Comparison of ENCODE assay signal across 1 cellular context in genomic region chr14:77032854-77033621, GRCh38.
A peak's percentile ranks its signal among the peaks of the same experiment; 100 is the strongest.
TF ChIP-seq lines count a peak whose summit lies in the region.

No MANE protein-coding gene starts in this region.

TF ChIP-seq in HEK293, 187 proteins besides CTCF, POLR2A, EP300 and RAD21 (continued from another document and continues in another):
- TF ChIP-seq ZBTB11 (tag by site-specific recombination; conservative IDR thresholded peaks at IDR 0.05; ENCODE audit: low read depth) (0 out of 2 replicates have a peak, but pooled peaks have one; percentile 7), ZNF175 (tag by site-specific recombination; IDR thresholded peaks at IDR 0.05) (no peak), ZNF19 (tag by site-specific recombination; IDR thresholded peaks at IDR 0.05; ENCODE audit: low read depth) (no peak), ZNF37A (tag by site-specific recombination; IDR thresholded peaks at IDR 0.05) (no peak), ZNF624 (tag by site-specific recombination; IDR thresholded peaks at IDR 0.05) (no peak), IKZF3 (tag by site-specific recombination; IDR thresholded peaks at IDR 0.05) (peak; percentile 92), ZBTB44 (tag by site-specific recombination; IDR thresholded peaks at IDR 0.05) (no peak; the same call in 1 of the 2 replicates), ZNF10 (tag by site-specific recombination; IDR thresholded peaks at IDR 0.05) (no peak), OVOL3 (tag by site-specific recombination; IDR thresholded peaks at IDR 0.05) (peak; percentile 51; the same call in 1 of the 2 replicates), ZEB2 (tag by site-specific recombination; IDR thresholded peaks at IDR 0.05) (peak; percentile 97), TRIM28 (IDR thresholded peaks at IDR 0.05; ENCODE audit: borderline replicate concordance, low read length) (no peak; the same call in none of the 2 replicates), ZNF664 (tag by site-specific recombination; IDR thresholded peaks at IDR 0.05) (0 out of 2 replicates have a peak, but pooled peaks have one; percentile 39), ZNF174 (tag by site-specific recombination; IDR thresholded peaks at IDR 0.05) (no peak), KLF16 (tag by site-specific recombination; IDR thresholded peaks at IDR 0.05) (no peak), ZNF146 (tag by site-specific recombination; IDR thresholded peaks at IDR 0.05) (no peak), WT1 (tag by site-specific recombination; IDR thresholded peaks at IDR 0.05) (peak; percentile 93), ZFP37 (tag by site-specific recombination; IDR thresholded peaks at IDR 0.05) (no peak), SP7 (tag by site-specific recombination; IDR thresholded peaks at IDR 0.05) (peak; percentile 90), ZNF184 (tag by site-specific recombination; IDR thresholded peaks at IDR 0.05) (no peak), ZNF701 (tag by site-specific recombination; IDR thresholded peaks at IDR 0.05) (no peak), ZSCAN16 (tag by site-specific recombination; IDR thresholded peaks at IDR 0.05) (0 out of 2 replicates have a peak, but pooled peaks have one; percentile 12), ZNF660 (tag by site-specific recombination; IDR thresholded peaks at IDR 0.05) (0 out of 2 replicates have a peak, but pooled peaks have one; percentile 12), ZNF670 (tag by site-specific recombination; IDR thresholded peaks at IDR 0.05; ENCODE audit: low read depth) (no peak), ZNF433 (tag by site-specific recombination; IDR thresholded peaks at IDR 0.05; ENCODE audit: low read depth) (no peak), ZSCAN30 (tag by site-specific recombination; IDR thresholded peaks at IDR 0.05) (peak; percentile 83), ZNF792 (tag by site-specific recombination; IDR thresholded peaks at IDR 0.05) (no peak), ZXDB (tag by site-specific recombination; IDR thresholded peaks at IDR 0.05) (peak; percentile 95), ZNF248 (tag by site-specific recombination; IDR thresholded peaks at IDR 0.05) (no peak), ZNF626 (tag by site-specific recombination; IDR thresholded peaks at IDR 0.05) (no peak), ZNF362 (tag by site-specific recombination; IDR thresholded peaks at IDR 0.05) (peak; percentile 98), AEBP2 (tag by site-specific recombination; IDR thresholded peaks at IDR 0.05; ENCODE audit: borderline replicate concordance) (no peak), ELK4 (IDR thresholded peaks at IDR 0.05; ENCODE audit: borderline replicate concordance, low read depth, low read length) (no peak), ZBTB8A (tag by site-specific recombination; IDR thresholded peaks at IDR 0.05) (peak; percentile 100), ZBTB26 (tag by site-specific recombination; optimal IDR thresholded peaks at IDR 0.05) (peak; percentile 65), ZNF571 (tag by site-specific recombination; IDR thresholded peaks at IDR 0.05) (no peak), ATF2 (tag by site-specific recombination; IDR thresholded peaks at IDR 0.05; ENCODE audit: low read depth) (0 out of 2 replicates have a peak, but pooled peaks have one; percentile 30), REST (tag by site-specific recombination; IDR thresholded peaks at IDR 0.05) (no peak), ZNF416 (tag by site-specific recombination; IDR thresholded peaks at IDR 0.05) (no peak), ZNF843 (tag by site-specific recombination; IDR thresholded peaks at IDR 0.05) (peak; percentile 78), ZNF391 (tag by site-specific recombination; IDR thresholded peaks at IDR 0.05; ENCODE audit: borderline replicate concordance, low read depth) (no peak), ZNF214 (tag by site-specific recombination; IDR thresholded peaks at IDR 0.05; ENCODE audit: borderline replicate concordance) (no peak)
- TF ChIP-seq, protein P1, sequence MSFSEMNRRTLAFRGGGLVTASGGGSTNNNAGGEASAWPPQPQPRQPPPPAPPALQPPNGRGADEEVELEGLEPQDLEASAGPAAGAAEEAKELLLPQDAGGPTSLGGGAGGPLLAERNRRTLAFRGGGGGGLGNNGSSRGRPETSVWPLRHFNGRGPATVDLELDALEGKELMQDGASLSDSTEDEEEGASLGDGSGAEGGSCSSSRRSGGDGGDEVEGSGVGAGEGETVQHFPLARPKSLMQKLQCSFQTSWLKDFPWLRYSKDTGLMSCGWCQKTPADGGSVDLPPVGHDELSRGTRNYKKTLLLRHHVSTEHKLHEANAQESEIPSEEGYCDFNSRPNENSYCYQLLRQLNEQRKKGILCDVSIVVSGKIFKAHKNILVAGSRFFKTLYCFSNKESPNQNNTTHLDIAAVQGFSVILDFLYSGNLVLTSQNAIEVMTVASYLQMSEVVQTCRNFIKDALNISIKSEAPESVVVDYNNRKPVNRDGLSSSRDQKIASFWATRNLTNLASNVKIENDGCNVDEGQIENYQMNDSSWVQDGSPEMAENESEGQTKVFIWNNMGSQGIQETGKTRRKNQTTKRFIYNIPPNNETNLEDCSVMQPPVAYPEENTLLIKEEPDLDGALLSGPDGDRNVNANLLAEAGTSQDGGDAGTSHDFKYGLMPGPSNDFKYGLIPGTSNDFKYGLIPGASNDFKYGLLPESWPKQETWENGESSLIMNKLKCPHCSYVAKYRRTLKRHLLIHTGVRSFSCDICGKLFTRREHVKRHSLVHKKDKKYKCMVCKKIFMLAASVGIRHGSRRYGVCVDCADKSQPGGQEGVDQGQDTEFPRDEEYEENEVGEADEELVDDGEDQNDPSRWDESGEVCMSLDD (tag by site-specific recombination; IDR thresholded peaks at IDR 0.05) = no peak; the same call in none of the 2 replicates
- TF ChIP-seq, protein P2, sequence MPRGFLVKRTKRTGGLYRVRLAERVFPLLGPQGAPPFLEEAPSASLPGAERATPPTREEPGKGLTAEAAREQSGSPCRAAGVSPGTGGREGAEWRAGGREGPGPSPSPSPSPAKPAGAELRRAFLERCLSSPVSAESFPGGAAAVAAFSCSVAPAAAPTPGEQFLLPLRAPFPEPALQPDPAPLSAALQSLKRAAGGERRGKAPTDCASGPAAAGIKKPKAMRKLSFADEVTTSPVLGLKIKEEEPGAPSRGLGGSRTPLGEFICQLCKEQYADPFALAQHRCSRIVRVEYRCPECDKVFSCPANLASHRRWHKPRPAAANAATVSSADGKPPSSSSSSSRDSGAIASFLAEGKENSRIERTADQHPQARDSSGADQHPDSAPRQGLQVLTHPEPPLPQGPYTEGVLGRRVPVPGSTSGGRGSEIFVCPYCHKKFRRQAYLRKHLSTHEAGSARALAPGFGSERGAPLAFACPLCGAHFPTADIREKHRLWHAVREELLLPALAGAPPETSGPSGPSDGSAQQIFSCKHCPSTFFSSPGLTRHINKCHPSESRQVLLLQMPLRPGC (tag by site-specific recombination; IDR thresholded peaks at IDR 0.05) = peak; percentile 81
